ENCODE assay signal across 19 cellular contexts in the genomic region with DNA sequence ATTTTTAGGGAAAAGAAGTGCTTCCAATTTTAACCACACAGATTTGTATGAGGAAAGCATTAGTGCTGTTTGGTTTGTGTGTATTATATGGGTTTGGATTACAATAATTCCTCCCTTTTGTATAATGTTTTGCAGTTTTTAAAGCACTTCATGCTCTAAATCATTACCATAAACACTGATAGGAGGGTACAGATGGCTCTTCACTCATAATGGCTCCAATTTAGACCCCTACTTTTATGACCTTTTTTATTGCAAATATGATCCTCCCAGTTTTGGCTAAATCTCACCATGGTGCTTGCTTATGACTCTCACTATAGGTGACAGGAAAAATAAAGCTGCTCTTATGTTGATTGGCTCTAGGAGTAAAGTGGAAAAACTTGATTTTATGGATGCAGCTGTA. TPM values are rescaled to one million over a fixed set of nuclear protein-coding genes. Genes with fewer than 3 reads are reported as not detected.
DNase-seq lines count a peak whose midpoint lies in the region; ATAC-seq and TF ChIP-seq lines count a peak whose summit lies in the region.
"Had no signal": no experiment of that assay in that cellular context is flagged by ENCODE, and none has a peak within 500 bp of the region (broad histone marks: within the 10 kb centered on the region; RNA-seq: fewer than 3 reads in every experiment).

No MANE protein-coding gene starts in this region.

- H3K36me3 Mint-ChIP-seq in nephron (ENCODE audit: low read depth) (no peaks in the 10 kb centered on the region), natural killer cell (no peaks in the 10 kb centered on the region)
- H3K36me3 Mint-ChIP-seq: IgD-negative memory B cell, T-cell had no signal

- H3K4me1 Mint-ChIP-seq in nephron: peaks cover 31% of the 10 kb centered on the region
- H3K4me1 Mint-ChIP-seq in natural killer cell: no peaks in the 10 kb centered on the region
- H3K4me1 Mint-ChIP-seq: IgD-negative memory B cell, T-cell had no signal

- no peak for ATAC-seq in natural killer cell
- ATAC-seq in GM21737 (IDR thresholded peaks at IDR 0.05; ENCODE audit: unreplicated experiment): no peak
- ATAC-seq: SK-N-SH treated with all-trans-retinoic acid at 6 μM for 48 hours, T-cell had no signal

- intact Hi-C loops in natural killer cell (cut with micrococcal nuclease): no loop called here

- H3K9me3 Mint-ChIP-seq in nephron (peaks cover 3% of the 10 kb centered on the region), natural killer cell (peaks cover 0 to 3% of the 10 kb centered on the region in 2 donors)

- DNase-seq in NCI-H1092 (lab: John Stamatoyannopoulos, UW) (peak; percentile 2), NCI-H2081 treated with DMSO at 0.1 percent for 48 hours (lab: John Stamatoyannopoulos, UW) (peak; percentile 52), NCI-H69 (lab: John Stamatoyannopoulos, UW) (peak; percentile 32), DMS53 (lab: John Stamatoyannopoulos, UW) (no peak), natural killer cell (no peak)
- DNase-seq: ACHN, C1 segment of cervical spinal cord, DMS79, H7, Karpas-422, NCI-H1048, NCI-H187, NCI-H510A treated with DMSO at 0.1 percent for 48 hours, SIG-M5, T-cell had no signal

- no peaks in the 10 kb centered on the region for H3K27me3 Mint-ChIP-seq in nephron (ENCODE audit: low read depth)
- H3K27me3 Mint-ChIP-seq in natural killer cell (ENCODE audit: low read depth in 2 of 2): peaks cover 20 to 58% of the 10 kb centered on the region in 2 donors

- peak overlapping the region in 2 of 3 experiments; percentile 39 to 59 for H3K27ac Mint-ChIP-seq in nephron
- no peak overlapping the region for H3K27ac Mint-ChIP-seq in natural killer cell
- H3K27ac Mint-ChIP-seq: IgD-negative memory B cell, T-cell had no signal

- no peak for TF ChIP-seq CTCF in nephron (IDR thresholded peaks at IDR 0.05; ENCODE audit: unreplicated experiment in 3 of 3)
- TF ChIP-seq CTCF in natural killer cell (IDR thresholded peaks at IDR 0.05): no peak

- H3K4me3 Mint-ChIP-seq in nephron (no peak overlapping the region), natural killer cell (no peak overlapping the region)
- H3K4me3 Mint-ChIP-seq: IgD-negative memory B cell, T-cell had no signal

RNA-seq across cellular contexts. Expression of a gene that starts 23.8 kb away (rescaled TPM):
- total RNA-seq in natural killer cell: under 1 TPM in 1 of 3 donors, not detected in 2; 0.18 TPM

Comparison
In these comparisons a context has a peak if more than half of its experiments do, and no peak if none do; other contexts are left out.
1. DNase-seq: peak in NCI-H1092 (single experiment), NCI-H2081 treated with DMSO at 0.1 percent for 48 hours (single experiment) and NCI-H69 (single experiment); none in DMS53 (single experiment) and natural killer cell (single experiment).
2. H3K27ac Mint-ChIP-seq: peak in nephron (2 of 3); none in natural killer cell (0 of 2).